Comparison of ENCODE assay signal across 17 cellular contexts in genomic region chr1:65229754-65230339, GRCh38.
DNase-seq lines count a peak whose midpoint lies in the region; ATAC-seq, FAIRE-seq and TF ChIP-seq lines count a peak whose summit lies in the region.
"Had no signal": no experiment of that assay in that cellular context is flagged by ENCODE, and none has a peak within 500 bp of the region (broad histone marks: within the 10 kb centered on the region; RNA-seq: fewer than 3 reads in every experiment).

No MANE protein-coding gene starts in this region.

- H3K9me3 ChIP-seq in H1 (ENCODE audit: insufficient read depth in 2 of 2, low read depth in 1 of 2, low read length in 1 of 2) = no peaks in the 10 kb centered on the region
- no peaks in the 10 kb centered on the region for H3K9me3 ChIP-seq in neuronal stem cell (replicated peaks in 1 of 2; ENCODE audit: control insufficient read depth in 2 of 2, insufficient read depth in 1 of 2, low read depth in 1 of 2, low read length in 2 of 2)
- H3K9me3 ChIP-seq in gastroesophageal sphincter = no peaks in the 10 kb centered on the region

- no peak overlapping the region for H3K56ac ChIP-seq in H1 (replicated peaks; ENCODE audit: insufficient read length, low read depth, low read length)

- no peak overlapping the region for H2AFZ ChIP-seq in H1 (ENCODE audit: low read length)
- no peak overlapping the region for H2AFZ ChIP-seq in neuronal stem cell (ENCODE audit: low read length)

- H3K18ac ChIP-seq in H1 (ENCODE audit: extremely low read depth, low read length) = no peak overlapping the region
- H3K18ac ChIP-seq in neuronal stem cell (ENCODE audit: low read length) = no peak overlapping the region

- H3K4me1 Mint-ChIP-seq in activated CD8-positive, alpha-beta memory T cell treated with anti-CD3 and anti-CD28 coated beads, Interleukin-2, amount 10 ng/mL, durations not matched to agents 7 days and 5 days = peaks cover 34% of the 10 kb centered on the region
- H3K4me1 Mint-ChIP-seq: CD8-positive, alpha-beta memory T cell had no signal

- H3K4me3 ChIP-seq in H1 (ENCODE audit: extremely low read depth in 1 of 4, insufficient read depth in 2 of 4, low read depth in 3 of 4, low read length in 4 of 4) = no peak overlapping the region
- no peak overlapping the region for H3K4me3 ChIP-seq in neuronal stem cell (ENCODE audit: low read length in 2 of 2)
- no peak overlapping the region for H3K4me3 ChIP-seq in gastroesophageal sphincter

- no peak for FAIRE-seq in H1 (lab: Jason Lieb, UNC)
- FAIRE-seq: GM19239 had no signal

- TF ChIP-seq EP300 in H1 (IDR thresholded peaks at IDR 0.05; ENCODE audit: borderline replicate concordance in 1 of 2, low read depth in 2 of 2, low read length in 2 of 2) = no peak
- no peak for TF ChIP-seq EP300 in gastroesophageal sphincter (IDR thresholded peaks at IDR 0.05)

- H3K23ac ChIP-seq in H1 (ENCODE audit: insufficient read length) (no peak overlapping the region), neuronal stem cell (ENCODE audit: low read depth, low read length, poor library complexity) (no peak overlapping the region)

- H2BK20ac ChIP-seq in H1 (ENCODE audit: low read length) = no peak overlapping the region

- DNase-seq in activated CD8-positive, alpha-beta memory T cell treated with anti-CD3 and anti-CD28 coated beads, Interleukin-2, amount 10 ng/mL, durations not matched to agents 7 days and 5 days = no peak
- DNase-seq in activated CD8-positive, alpha-beta memory T cell treated with anti-CD3 and anti-CD28 coated beads, Interleukin-2, amount 50 U/mL, for 4 hours = no peak
- peak; percentile 3 for DNase-seq in NCI-H69 (lab: John Stamatoyannopoulos, UW)
- DNase-seq in H1 (ENCODE audit: low read depth in 1 of 2, low spot score in 2 of 2) = no peak
- DNase-seq in neuronal stem cell (ENCODE audit: low spot score) = no peak
- DNase-seq in caudate nucleus (lab: John Stamatoyannopoulos, UW) = no peak
- no peak for DNase-seq in activated naive CD4-positive, alpha-beta T cell treated with anti-CD3 and anti-CD28 coated beads, Interleukin-2, amount 50 U/mL, for 16 hours
- DNase-seq: 8988T; CD8-positive, alpha-beta memory T cell; NCI-H1092 treated with DMSO at 0.1 percent for 48 hours; NCI-H2107; NCI-H226; NCI-H524 treated with DMSO at 0.1 percent for 48 hours; NK-92 treated with Interleukin-12 subunit alpha and Interleukin-12 subunit beta, amount 100 ng/mL, for 24 hours; SIG-M5 had no signal

- no peak overlapping the region for H4K5ac ChIP-seq in H1 (ENCODE audit: insufficient read length, low read depth, low read length)

- H3K4me1 ChIP-seq in H1 (replicated peaks in 1 of 4; ENCODE audit: control insufficient read depth in 3 of 4, insufficient read depth in 4 of 4, low read length in 3 of 4) (no peaks in the 10 kb centered on the region), neuronal stem cell (ENCODE audit: control insufficient read depth in 2 of 2, insufficient read depth in 1 of 2, low read depth in 1 of 2, low read length in 2 of 2) (no peaks in the 10 kb centered on the region), gastroesophageal sphincter (no peaks in the 10 kb centered on the region)

- H3K79me2 ChIP-seq in H1 (ENCODE audit: control insufficient read depth in 1 of 2, insufficient read depth in 2 of 2, low read length in 2 of 2) = no peaks in the 10 kb centered on the region

- H3K36me3 ChIP-seq in H1 (ENCODE audit: control insufficient read depth in 2 of 4, insufficient read depth in 4 of 4, low read length in 3 of 4) (peaks cover 0 to 3% (median under 1%) of the 10 kb centered on the region in 4 experiments; a peak in 1 of 8 replicates), neuronal stem cell (replicated peaks in 1 of 2; ENCODE audit: control insufficient read depth in 2 of 2, insufficient read depth in 2 of 2, low read length in 2 of 2) (no peaks in the 10 kb centered on the region), gastroesophageal sphincter (peaks cover 3 to 22% of the 10 kb centered on the region in 2 donors)

- WGBS in H1 (ENCODE audit: extremely low coverage in 1 of 2, insufficient coverage in 1 of 2, insufficient read length in 1 of 2, insufficient replicate concordance in 2 of 2, low coverage in 1 of 2, low lambda C conversion rate in 2 of 2, missing lambda C conversion rate in 1 of 2), 2 experiments = 87% methylated on average over 5 of the region's 5 CpGs; no CpG with 5 or more reads in 1 of the 2 experiments
- WGBS in neuronal stem cell (ENCODE audit: extremely low coverage in 2 of 2, insufficient read length in 2 of 2, insufficient replicate concordance in 1 of 2), 2 donors = no CpG with 5 or more reads among the region's 5 CpGs
- WGBS in gastroesophageal sphincter (ENCODE audit: low coverage in 1 of 2), 2 donors = 90 to 94% methylated on average over 3 to 4 of the region's 5 CpGs

- TF ChIP-seq POLR2A in H1 (IDR thresholded peaks at IDR 0.05; ENCODE audit: control extremely low read depth in 1 of 2, low read depth in 2 of 2, low read length in 2 of 2) = no peak; a peak in 1 of 3 replicates
- TF ChIP-seq POLR2A in gastroesophageal sphincter (IDR thresholded peaks at IDR 0.05) = no peak

- H3K23me2 ChIP-seq in H1 (ENCODE audit: low read depth, low read length) = no peaks in the 10 kb centered on the region

- H2BK120ac ChIP-seq in H1 (replicated peaks; ENCODE audit: low read depth, low read length) (no peak overlapping the region), neuronal stem cell (ENCODE audit: low read depth, low read length) (no peak overlapping the region)

- H3K27me3 Mint-ChIP-seq in activated CD8-positive, alpha-beta memory T cell treated with anti-CD3 and anti-CD28 coated beads, Interleukin-2, amount 10 ng/mL, durations not matched to agents 7 days and 5 days = no peaks in the 10 kb centered on the region

- no peak overlapping the region for H4K8ac ChIP-seq in H1 (ENCODE audit: extremely low read depth, insufficient read depth, low read length)
- H4K8ac ChIP-seq in neuronal stem cell (ENCODE audit: low read depth, low read length) = no peak overlapping the region

- H3K9me3 Mint-ChIP-seq in activated CD8-positive, alpha-beta memory T cell treated with anti-CD3 and anti-CD28 coated beads, Interleukin-2, amount 10 ng/mL, durations not matched to agents 7 days and 5 days (ENCODE audit: low read depth) = no peaks in the 10 kb centered on the region
- H3K9me3 Mint-ChIP-seq: CD8-positive, alpha-beta memory T cell had no signal

- peaks cover 2% of the 10 kb centered on the region; the same call in 1 of the 2 replicates for H3K79me1 ChIP-seq in H1 (ENCODE audit: low read depth, low read length)
- H3K79me1 ChIP-seq in neuronal stem cell (ENCODE audit: low read depth, low read length) = peaks cover 2% of the 10 kb centered on the region

- no peak overlapping the region for H2BK12ac ChIP-seq in H1 (ENCODE audit: low read depth, low read length)
- H2BK12ac ChIP-seq in neuronal stem cell (ENCODE audit: low read length) = no peak overlapping the region

- no peak overlapping the region for H3K14ac ChIP-seq in H1 (ENCODE audit: insufficient read length)
- H3K14ac ChIP-seq in neuronal stem cell (ENCODE audit: low read length) = no peak overlapping the region

- peak; percentile 10 to 35; a peak in 3 of 4 replicates for TF ChIP-seq RAD21 in H1 (IDR thresholded peaks at IDR 0.05 in 1 of 2, conservative IDR thresholded peaks at IDR 0.05 in 1 of 2; ENCODE audit: low read depth in 2 of 2, low read length in 2 of 2)

- no peak overlapping the region for H3K27ac ChIP-seq in H1 (ENCODE audit: low read depth, low read length)
- H3K27ac ChIP-seq in neuronal stem cell (replicated peaks; ENCODE audit: low read length) = no peak overlapping the region
- no peak overlapping the region for H3K27ac ChIP-seq in caudate nucleus (ENCODE audit: low read depth, low read length)
- no peak overlapping the region for H3K27ac ChIP-seq in gastroesophageal sphincter

- H2AK5ac ChIP-seq in H1 (ENCODE audit: low read depth, low read length) (no peak overlapping the region), neuronal stem cell (ENCODE audit: low read depth, low read length) (peak overlapping the region; percentile 18)

- no peak overlapping the region for H3K4me3 Mint-ChIP-seq in activated CD8-positive, alpha-beta memory T cell treated with anti-CD3 and anti-CD28 coated beads, Interleukin-2, amount 10 ng/mL, durations not matched to agents 7 days and 5 days
- H3K4me3 Mint-ChIP-seq: CD8-positive, alpha-beta memory T cell had no signal

- TF ChIP-seq CTCF in H1 (IDR thresholded peaks at IDR 0.05; ENCODE audit: control extremely low read depth in 1 of 3, insufficient read depth in 1 of 3, low read depth in 1 of 3, low read length in 3 of 3) = peak in 1 of 3 experiments; percentile 17; a peak in 1 of 4 replicates
- no peak for TF ChIP-seq CTCF in gastroesophageal sphincter (IDR thresholded peaks at IDR 0.05)

- H2BK15ac ChIP-seq in H1 (ENCODE audit: low read length) = no peak overlapping the region
- H2BK15ac ChIP-seq in neuronal stem cell (ENCODE audit: low read length) = no peak overlapping the region

- CTCF ChIA-PET in activated CD8-positive, alpha-beta memory T cell treated with anti-CD3 and anti-CD28 coated beads, Interleukin-2, amount 10 ng/mL, durations not matched to agents 7 days and 5 days (lab: Charles Lee) = interaction anchor here (0.7 to 2.9 kb wide), 5 partner anchors 12 to 1012 kb away, joined by 3 to 16 read pairs (median 5); no protein-coding TSS in a partner anchor
- CTCF ChIA-PET in H1 (lab: Charles Lee; ENCODE audit: partially characterized antibody) = interaction anchor here (0.6 to 2.9 kb wide), 10 partner anchors 9 to 1273 kb away, joined by 3 to 11 read pairs (median 4); no protein-coding TSS in a partner anchor

- H3K27me3 ChIP-seq in H1 (replicated peaks in 1 of 4; ENCODE audit: control insufficient read depth in 3 of 4, extremely low read depth in 1 of 4, insufficient read depth in 3 of 4, low read length in 3 of 4) (peaks cover 0 to 2% (median 0%) of the 10 kb centered on the region in 4 experiments; a peak in 1 of 7 replicates), neuronal stem cell (ENCODE audit: control insufficient read depth in 3 of 3, insufficient read depth in 3 of 3, low read depth in 1 of 3, low read length in 3 of 3) (no peaks in the 10 kb centered on the region), gastroesophageal sphincter (no peaks in the 10 kb centered on the region)

- H3K9ac ChIP-seq in H1 (replicated peaks in 1 of 4; ENCODE audit: extremely low read depth in 1 of 4, low read depth in 3 of 4, low read length in 3 of 4) = no peak overlapping the region
- H3K9ac ChIP-seq in neuronal stem cell (ENCODE audit: low read depth, low read length, poor library complexity) = no peak overlapping the region

- H2BK5ac ChIP-seq in H1 (ENCODE audit: low read depth, low read length) (no peak overlapping the region), neuronal stem cell (ENCODE audit: low read length) (no peak overlapping the region)

- H3K36me3 Mint-ChIP-seq in activated CD8-positive, alpha-beta memory T cell treated with anti-CD3 and anti-CD28 coated beads, Interleukin-2, amount 10 ng/mL, durations not matched to agents 7 days and 5 days = peaks cover 23% of the 10 kb centered on the region
- H3K36me3 Mint-ChIP-seq: CD8-positive, alpha-beta memory T cell had no signal

- POLR2A ChIA-PET in H1 (lab: Charles Lee; ENCODE audit: partially characterized antibody) = interaction anchor here (1.0 to 1.2 kb wide), 2 partner anchors 23 to 81 kb away, joined by 3 read pairs; no protein-coding TSS in a partner anchor

- H3K4me2 ChIP-seq in H1 (ENCODE audit: insufficient read depth in 1 of 2, low read depth in 2 of 2, low read length in 2 of 2) (no peak overlapping the region), neuronal stem cell (ENCODE audit: insufficient read depth, low read length, poor library complexity, severe bottlenecking) (no peak overlapping the region)

- ATAC-seq in activated CD8-positive, alpha-beta memory T cell treated with anti-CD3 and anti-CD28 coated beads, Interleukin-2, amount 10 ng/mL, durations not matched to agents 7 days and 5 days = no peak
- no peak for ATAC-seq in gastroesophageal sphincter

- H3K4ac ChIP-seq in H1 (replicated peaks; ENCODE audit: insufficient read length, low read depth, low read length) = no peak overlapping the region
- H3K4ac ChIP-seq in neuronal stem cell (ENCODE audit: low read length) = no peak overlapping the region

- H3K27ac Mint-ChIP-seq in activated CD8-positive, alpha-beta memory T cell treated with anti-CD3 and anti-CD28 coated beads, Interleukin-2, amount 10 ng/mL, durations not matched to agents 7 days and 5 days = peak overlapping the region; percentile 18

- no peaks in the 10 kb centered on the region for H4K20me1 ChIP-seq in H1 (replicated peaks in 1 of 2; ENCODE audit: control insufficient read depth in 1 of 2, insufficient read depth in 2 of 2, low read length in 2 of 2)

- no peak overlapping the region for H4K91ac ChIP-seq in H1 (replicated peaks; ENCODE audit: insufficient read length, low read length)
- H4K91ac ChIP-seq in neuronal stem cell (ENCODE audit: low read depth, low read length, poor library complexity) = no peak overlapping the region
